Comparison of ENCODE assay signal across 37 cellular contexts in the genomic region with DNA sequence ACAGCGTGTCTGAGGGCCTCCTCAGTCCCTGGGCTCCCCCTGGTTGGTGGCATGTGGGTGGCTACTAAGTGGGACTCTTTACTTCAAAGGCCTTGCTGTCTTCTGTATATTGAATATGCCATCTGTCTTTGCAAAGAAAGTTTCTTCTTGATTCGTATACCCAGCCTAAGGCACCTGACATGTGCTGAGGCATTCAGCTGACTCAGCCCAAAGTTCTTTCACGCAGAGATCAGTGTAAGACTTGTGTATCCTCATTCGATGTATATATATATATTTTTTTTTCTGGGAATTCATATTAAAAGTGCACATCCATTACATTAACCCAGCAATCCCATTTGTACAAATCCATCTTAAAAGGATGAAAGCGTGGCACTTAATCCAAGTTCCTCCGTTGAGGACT.
"Had no signal": no experiment of that assay in that cellular context is flagged by ENCODE, and none has a peak within 500 bp of the region (broad histone marks: within the 10 kb centered on the region; RNA-seq: fewer than 3 reads in every experiment).

No MANE protein-coding gene starts in this region.

- H3K36me3 Mint-ChIP-seq: activated CD4-positive, alpha-beta memory T cell treated with anti-CD3 and anti-CD28 coated beads for 36 hours; activated naive CD4-positive, alpha-beta T cell treated with anti-CD3 and anti-CD28 coated beads, Interleukin-2, amount 50 U/mL, for 72 hours; activated naive CD8-positive, alpha-beta T cell treated with anti-CD3 and anti-CD28 coated beads for 36 hours; brain had no signal

- FAIRE-seq: astrocyte, bronchial epithelial cell, TTC549 had no signal

- H3K27me3 Mint-ChIP-seq: activated CD4-positive, alpha-beta T cell treated with anti-CD3 and anti-CD28 coated beads, Interleukin-2, amount 10 ng/mL, durations not matched to agents 24 days and 14 days; activated naive CD8-positive, alpha-beta T cell treated with anti-CD3 and anti-CD28 coated beads for 36 hours had no signal

- H3K4me1 Mint-ChIP-seq: activated B cell treated with CpG ODN at 0.5 μM for 24 hours; activated CD4-positive, alpha-beta T cell treated with anti-CD3 and anti-CD28 coated beads, Interleukin-2, amount 10 ng/mL, durations not matched to agents 24 days and 14 days; activated naive CD8-positive, alpha-beta T cell treated with anti-CD3 and anti-CD28 coated beads for 36 hours; activated T-helper 17 cell treated with anti-CD3 and anti-CD28 coated beads, Interleukin-2, amount 50 U/mL, for 72 hours; central memory CD8-positive, alpha-beta T cell had no signal

- H3K36me3 ChIP-seq: adrenal gland, cardiac muscle cell had no signal

- H3K4me3 Mint-ChIP-seq: activated B cell treated with CpG ODN at 0.5 μM for 24 hours; activated CD4-positive, alpha-beta memory T cell treated with anti-CD3 and anti-CD28 coated beads for 36 hours; activated CD4-positive, alpha-beta T cell treated with anti-CD3 and anti-CD28 coated beads, Interleukin-2, amount 10 ng/mL, durations not matched to agents 24 days and 14 days; activated CD8-positive, alpha-beta T cell treated with anti-CD3 and anti-CD28 coated beads for 36 hours; activated naive CD4-positive, alpha-beta T cell treated with anti-CD3 and anti-CD28 coated beads for 36 hours; activated naive CD8-positive, alpha-beta T cell treated with anti-CD3 and anti-CD28 coated beads for 36 hours; activated T-cell treated with anti-CD3 and anti-CD28 coated beads, Interleukin-2, amount 50 U/mL, for 4 hours; activated T-cell treated with anti-CD3 and anti-CD28 coated beads, Interleukin-2, amount 50 U/mL, for 72 hours; activated T-helper 1 cell treated with anti-CD3 and anti-CD28 coated beads, Interleukin-12 subunit alpha, Interleukin-12 subunit beta, Interleukin-2, Interleukin-4 antibody, amounts not matched to agents 30 ng/mL and 10 ng/mL and 1 ng/mL, durations not matched to agents 14 hours and 24 hours and 36 hours; activated T-helper 17 cell treated with anti-CD3 and anti-CD28 coated beads, Interleukin-2, amount 50 U/mL, for 72 hours; brain; central memory CD8-positive, alpha-beta T cell; T-helper 1 cell treated with Interleukin-12 subunit alpha and Interleukin-12 subunit beta and Interleukin-4 antibody, amounts not matched to agents 30 μg/mL and 1 μg/mL, for 36 hours; T-helper 2 cell treated with Interferon-gamma antibody and Interleukin-4, amounts not matched to agents 5 μg/mL and 100 μg/mL, for 36 hours had no signal

- H3K27ac ChIP-seq: adrenal gland, cardiac muscle cell, VCaP had no signal

- H3K4me3 ChIP-seq: adrenal gland, cardiac muscle cell had no signal

- H3K4me1 ChIP-seq: adrenal gland had no signal

- H3K9me3 Mint-ChIP-seq: activated B cell treated with CpG ODN at 0.5 μM for 24 hours; activated CD4-positive, alpha-beta memory T cell treated with anti-CD3 and anti-CD28 coated beads for 36 hours; activated CD4-positive, alpha-beta T cell treated with anti-CD3 and anti-CD28 coated beads, Interleukin-2, amount 10 ng/mL, durations not matched to agents 24 days and 14 days; activated CD8-positive, alpha-beta T cell treated with anti-CD3 and anti-CD28 coated beads for 36 hours; activated naive CD4-positive, alpha-beta T cell treated with anti-CD3 and anti-CD28 coated beads for 36 hours; activated naive CD4-positive, alpha-beta T cell treated with anti-CD3 and anti-CD28 coated beads, Interleukin-2, amount 50 U/mL, for 72 hours; activated naive CD8-positive, alpha-beta T cell treated with anti-CD3 and anti-CD28 coated beads for 36 hours; activated T-cell treated with anti-CD3 and anti-CD28 coated beads, Interleukin-2, amount 50 U/mL, for 4 hours; activated T-cell treated with anti-CD3 and anti-CD28 coated beads, Interleukin-2, amount 50 U/mL, for 72 hours; activated T-helper 1 cell treated with anti-CD3 and anti-CD28 coated beads, Interleukin-12 subunit alpha, Interleukin-12 subunit beta, Interleukin-2, Interleukin-4 antibody, amounts not matched to agents 30 ng/mL and 10 ng/mL and 1 ng/mL, durations not matched to agents 14 hours and 24 hours and 36 hours; activated T-helper 17 cell treated with anti-CD3 and anti-CD28 coated beads, Interleukin-2, amount 50 U/mL, for 72 hours; brain; central memory CD8-positive, alpha-beta T cell; T-helper 1 cell treated with Interleukin-12 subunit alpha and Interleukin-12 subunit beta and Interleukin-4 antibody, amounts not matched to agents 30 μg/mL and 1 μg/mL, for 36 hours; T-helper 2 cell treated with Interferon-gamma antibody and Interleukin-4, amounts not matched to agents 5 μg/mL and 100 μg/mL, for 36 hours had no signal

- ATAC-seq: activated CD8-positive, alpha-beta T cell treated with anti-CD3 and anti-CD28 coated beads for 36 hours; activated naive CD4-positive, alpha-beta T cell treated with anti-CD3 and anti-CD28 coated beads, Interleukin-2, amount 50 U/mL, for 72 hours; activated T-cell treated with anti-CD3 and anti-CD28 coated beads, Interleukin-2, amount 50 U/mL, for 4 hours; activated T-cell treated with anti-CD3 and anti-CD28 coated beads, Interleukin-2, amount 50 U/mL, for 72 hours; activated T-helper 17 cell treated with anti-CD3 and anti-CD28 coated beads, Interleukin-2, amount 50 U/mL, for 72 hours had no signal

- H3K9me3 ChIP-seq: adrenal gland had no signal

- H3K27ac Mint-ChIP-seq: activated B cell treated with CpG ODN at 0.5 μM for 24 hours; activated CD4-positive, alpha-beta memory T cell treated with anti-CD3 and anti-CD28 coated beads for 36 hours; activated CD4-positive, alpha-beta T cell treated with anti-CD3 and anti-CD28 coated beads, Interleukin-2, amount 10 ng/mL, durations not matched to agents 24 days and 14 days; activated CD8-positive, alpha-beta T cell treated with anti-CD3 and anti-CD28 coated beads for 36 hours; activated naive CD4-positive, alpha-beta T cell treated with anti-CD3 and anti-CD28 coated beads for 36 hours; activated naive CD4-positive, alpha-beta T cell treated with anti-CD3 and anti-CD28 coated beads, Interleukin-2, amount 50 U/mL, for 72 hours; activated naive CD8-positive, alpha-beta T cell treated with anti-CD3 and anti-CD28 coated beads for 36 hours; activated T-cell treated with anti-CD3 and anti-CD28 coated beads, Interleukin-2, amount 50 U/mL, for 72 hours; activated T-helper 1 cell treated with anti-CD3 and anti-CD28 coated beads, Interleukin-12 subunit alpha, Interleukin-12 subunit beta, Interleukin-2, Interleukin-4 antibody, amounts not matched to agents 30 ng/mL and 10 ng/mL and 1 ng/mL, durations not matched to agents 14 hours and 24 hours and 36 hours; activated T-helper 17 cell treated with anti-CD3 and anti-CD28 coated beads, Interleukin-2, amount 50 U/mL, for 72 hours; T-helper 1 cell treated with Interleukin-12 subunit alpha and Interleukin-12 subunit beta and Interleukin-4 antibody, amounts not matched to agents 30 μg/mL and 1 μg/mL, for 36 hours; T-helper 2 cell treated with Interferon-gamma antibody and Interleukin-4, amounts not matched to agents 5 μg/mL and 100 μg/mL, for 36 hours had no signal

- DNase-seq: activated B cell treated with CpG ODN at 0.5 μM for 24 hours; activated CD4-positive, alpha-beta memory T cell treated with anti-CD3 and anti-CD28 coated beads for 36 hours; activated CD4-positive, alpha-beta T cell treated with anti-CD3 and anti-CD28 coated beads for 4 hours; activated CD4-positive, alpha-beta T cell treated with anti-CD3 and anti-CD28 coated beads, Interleukin-2, amount 10 ng/mL, durations not matched to agents 24 days and 14 days; activated CD4-positive, alpha-beta T cell treated with anti-CD3 and anti-CD28 coated beads, Interleukin-2, amount 50 U/mL, for 1 hour; activated CD4-positive, alpha-beta T cell treated with anti-CD3 and anti-CD28 coated beads, Interleukin-2, amount 50 U/mL, for 4 hours; activated CD4-positive, CD25-positive, alpha-beta regulatory T cell treated with anti-CD3 and anti-CD28 coated beads, Interleukin-2, amount 50 U/mL, for 72 hours; activated CD8-positive, alpha-beta memory T cell treated with anti-CD3 and anti-CD28 coated beads, Interleukin-2, amount 50 U/mL, for 4 hours; activated CD8-positive, alpha-beta T cell treated with anti-CD3 and anti-CD28 coated beads for 36 hours; activated effector memory CD4-positive, alpha-beta T cell treated with anti-CD3 and anti-CD28 coated beads, Interleukin-2, amount 50 U/mL, for 16 hours; activated gamma-delta T cell treated with Interleukin-2 at 50 U/mL for 16 hours; activated naive CD4-positive, alpha-beta T cell; activated naive CD4-positive, alpha-beta T cell treated with anti-CD3 and anti-CD28 coated beads for 36 hours; activated naive CD4-positive, alpha-beta T cell treated with anti-CD3 and anti-CD28 coated beads, Interleukin-2, amount 50 U/mL, for 16 hours; activated naive CD8-positive, alpha-beta T cell treated with anti-CD3 and anti-CD28 coated beads for 36 hours; activated T-cell treated with anti-CD3 and anti-CD28 coated beads for 4 hours; activated T-cell treated with anti-CD3 and anti-CD28 coated beads, Interleukin-2, amount 50 U/mL, for 1 hour; activated T-cell treated with anti-CD3 and anti-CD28 coated beads, Interleukin-2, amount 50 U/mL, for 4 hours; activated T-cell treated with anti-CD3 and anti-CD28 coated beads, Interleukin-2, amount 50 U/mL, for 72 hours; adrenal gland; amniotic stem cell; caudate nucleus; cerebellar nuclear complex; T-helper 2 cell; T-helper 9 cell had no signal
